22 cellular contexts compared by ENCODE assay signal in the genomic region with DNA sequence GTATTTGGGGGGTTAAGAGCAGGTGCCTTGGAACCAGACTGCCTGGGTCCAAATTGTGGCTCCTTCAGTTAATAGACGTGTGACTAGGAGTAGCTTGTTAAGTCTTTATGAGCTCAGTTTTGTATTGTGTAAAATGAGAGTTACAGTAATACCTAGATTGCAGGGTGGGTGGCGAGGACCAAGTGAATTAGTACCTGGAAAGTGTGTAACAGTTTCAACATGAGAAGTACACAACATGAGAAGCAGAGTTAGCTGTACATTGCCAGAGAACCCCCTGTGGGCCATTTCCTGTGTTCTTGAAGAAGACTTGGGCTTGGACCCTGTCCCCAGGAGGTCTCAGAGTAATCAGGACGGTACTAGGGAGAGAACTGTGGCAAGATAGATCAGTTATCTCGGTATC. TPM values are rescaled to one million over a fixed set of nuclear protein-coding genes. Genes with fewer than 3 reads are reported as not detected.
DNase-seq lines count a peak whose midpoint lies in the region; ATAC-seq lines count a peak whose summit lies in the region.
"Had no signal": no experiment of that assay in that cellular context is flagged by ENCODE, and none has a peak within 500 bp of the region (broad histone marks: within the 10 kb centered on the region; RNA-seq: fewer than 3 reads in every experiment).

No MANE protein-coding gene starts in this region.

- peak overlapping the region; percentile 89 for H3K27ac Mint-ChIP-seq in activated T-cell treated with anti-CD3 and anti-CD28 coated beads, Interleukin-2, amount 50 U/mL, for 24 hours
- H3K27ac Mint-ChIP-seq in activated naive CD8-positive, alpha-beta T cell treated with anti-CD3 and anti-CD28 coated beads for 36 hours: peak overlapping the region; percentile 67

- no peaks in the 10 kb centered on the region for H3K27me3 Mint-ChIP-seq in activated T-cell treated with anti-CD3 and anti-CD28 coated beads, Interleukin-2, amount 50 U/mL, for 24 hours
- no peaks in the 10 kb centered on the region for H3K27me3 Mint-ChIP-seq in activated naive CD8-positive, alpha-beta T cell treated with anti-CD3 and anti-CD28 coated beads for 36 hours

- no peaks in the 10 kb centered on the region for H3K9me3 Mint-ChIP-seq in activated T-cell treated with anti-CD3 and anti-CD28 coated beads, Interleukin-2, amount 50 U/mL, for 24 hours
- H3K9me3 Mint-ChIP-seq in activated naive CD8-positive, alpha-beta T cell treated with anti-CD3 and anti-CD28 coated beads for 36 hours: no peaks in the 10 kb centered on the region

- no peak for DNase-seq in activated T-cell treated with anti-CD3 and anti-CD28 coated beads, Interleukin-2, amount 50 U/mL, for 24 hours
- no peak for DNase-seq in activated T-cell treated with anti-CD3 and anti-CD28 coated beads for 4 hours
- DNase-seq in H7: peak; percentile 5
- DNase-seq in activated naive CD8-positive, alpha-beta T cell treated with anti-CD3 and anti-CD28 coated beads for 36 hours: no peak
- peak; percentile 50 for DNase-seq in stimulated activated CD8-positive, alpha-beta memory T cell treated with anti-CD3 and anti-CD28 coated beads, Interleukin-4, amount 100 ng/mL, for 48 hours
- DNase-seq in NCI-H510A (lab: John Stamatoyannopoulos, UW): no peak
- DNase-seq: adrenal gland; brain microvascular endothelial cell; DMS 273 treated with DMSO at 0.1 percent for 48 hours; effector memory CD4-positive, alpha-beta T cell; esophagus squamous epithelium; gastrocnemius medialis; hypothalamus; NCI-H1048; NCI-H187 treated with DMSO at 0.1 percent for 48 hours; nucleus accumbens; RPMI8226 had no signal

- H3K27me3 ChIP-seq in H7 (ENCODE audit: control insufficient read depth, insufficient read depth, low read length): no peaks in the 10 kb centered on the region
- H3K27me3 ChIP-seq: adrenal gland, brain microvascular endothelial cell, esophagus squamous epithelium, gastrocnemius medialis, suprapubic skin had no signal

- no peak for ATAC-seq in GM21381 (IDR thresholded peaks at IDR 0.05; ENCODE audit: unreplicated experiment)
- ATAC-seq: HepG2, SK-N-SH treated with all-trans-retinoic acid at 6 μM for 48 hours had no signal

- H3K36me3 Mint-ChIP-seq in activated T-cell treated with anti-CD3 and anti-CD28 coated beads, Interleukin-2, amount 50 U/mL, for 24 hours (ENCODE audit: low read depth): peaks cover 96% of the 10 kb centered on the region
- H3K36me3 Mint-ChIP-seq in activated naive CD8-positive, alpha-beta T cell treated with anti-CD3 and anti-CD28 coated beads for 36 hours: peaks cover 43% of the 10 kb centered on the region

- no peak overlapping the region for H3K4me3 ChIP-seq in H7 (ENCODE audit: insufficient read depth, low read depth, low read length)
- H3K4me3 ChIP-seq: adrenal gland, esophagus squamous epithelium, gastrocnemius medialis, skin epidermis, suprapubic skin had no signal

- no peak overlapping the region for H3K4me3 Mint-ChIP-seq in activated T-cell treated with anti-CD3 and anti-CD28 coated beads, Interleukin-2, amount 50 U/mL, for 24 hours
- H3K4me3 Mint-ChIP-seq in activated naive CD8-positive, alpha-beta T cell treated with anti-CD3 and anti-CD28 coated beads for 36 hours: no peak overlapping the region

- H3K36me3 ChIP-seq in H7 (replicated peaks; ENCODE audit: control insufficient read depth, insufficient read depth, low read length): peaks cover 33% of the 10 kb centered on the region

- H3K4me1 Mint-ChIP-seq in activated T-cell treated with anti-CD3 and anti-CD28 coated beads, Interleukin-2, amount 50 U/mL, for 24 hours (ENCODE audit: low read depth): peaks cover 32% of the 10 kb centered on the region
- peaks cover 9% of the 10 kb centered on the region for H3K4me1 Mint-ChIP-seq in activated naive CD8-positive, alpha-beta T cell treated with anti-CD3 and anti-CD28 coated beads for 36 hours

RNA-seq across cellular contexts. Expression of gene PPP2R1A, which starts 36.8 kb away (rescaled TPM):
- 439 and 477 TPM in 2 replicates for total RNA-seq in H7 (2014; rRNA removed; shearing (Covaris generic))
- total RNA-seq in activated naive CD8-positive, alpha-beta T cell treated with anti-CD3 and anti-CD28 coated beads for 36 hours: 100 to 1,000 TPM; 222 to 244 TPM

RNA-seq across cellular contexts. Expression of gene ZNF766, which starts 42.7 kb away (rescaled TPM):
- total RNA-seq in H7 (2014; rRNA removed; shearing (Covaris generic)): 17.0 and 33.1 TPM in 2 replicates
- total RNA-seq in activated naive CD8-positive, alpha-beta T cell treated with anti-CD3 and anti-CD28 coated beads for 36 hours: 10 to 100 TPM; 28.6 to 31.4 TPM

RNA-seq across cellular contexts. Expression of gene ZNF836, which starts 55.2 kb away (rescaled TPM):
- total RNA-seq in H7 (2014; rRNA removed; shearing (Covaris generic)): 4.7 and 7.5 TPM in 2 replicates
- 10 to 100 TPM; 10.0 to 12.0 TPM for total RNA-seq in activated naive CD8-positive, alpha-beta T cell treated with anti-CD3 and anti-CD28 coated beads for 36 hours

Comparison
In these comparisons a context has a peak if more than half of its experiments do, and no peak if none do; other contexts are left out.
1. DNase-seq: peak in H7 (single experiment) and stimulated activated CD8-positive, alpha-beta memory T cell treated with anti-CD3 and anti-CD28 coated beads, Interleukin-4, amount 100 ng/mL, for 48 hours (single experiment); none in activated T-cell treated with anti-CD3 and anti-CD28 coated beads, Interleukin-2, amount 50 U/mL, for 24 hours (single experiment), activated T-cell treated with anti-CD3 and anti-CD28 coated beads for 4 hours (single experiment), activated naive CD8-positive, alpha-beta T cell treated with anti-CD3 and anti-CD28 coated beads for 36 hours (single experiment) and NCI-H510A (single experiment).